In the genomic region with DNA sequence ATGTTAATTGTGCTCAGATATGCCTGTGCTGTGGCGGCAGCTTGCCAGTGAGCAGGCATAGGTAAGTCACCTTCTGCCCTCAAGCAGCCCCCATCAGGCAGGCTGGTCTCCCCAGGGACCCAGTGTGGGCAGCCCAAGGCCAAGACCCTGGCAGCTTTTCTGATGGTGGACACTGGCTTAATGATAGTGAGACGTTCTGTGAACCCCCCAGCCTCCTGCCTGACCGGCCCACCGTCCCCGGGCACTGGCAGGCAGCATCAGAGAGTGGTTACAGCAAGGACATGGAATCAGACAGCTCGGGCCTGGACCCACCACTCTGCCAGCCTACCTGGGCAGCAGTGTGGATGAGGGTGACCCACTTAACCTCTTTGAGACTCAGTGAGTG, we compare ENCODE assay signal across 19 cellular contexts. TPM values are rescaled to one million over a fixed set of nuclear protein-coding genes. Genes with fewer than 3 reads are reported as not detected.
"Had no signal": no experiment of that assay in that cellular context is flagged by ENCODE, and none has a peak within 500 bp of the region (broad histone marks: within the 10 kb centered on the region; RNA-seq: fewer than 3 reads in every experiment).

No MANE protein-coding gene starts in this region.

- H3K9ac ChIP-seq: KMS-11 had no signal

- H3K4me2 ChIP-seq: KMS-11 had no signal

- ATAC-seq: K562, T-cell had no signal

- H3K27ac ChIP-seq: HL-60, KMS-11 had no signal

- H3K4me3 ChIP-seq: K562 had no signal

- DNase-seq: Kasumi-1, MM.1S, NCI-H1436, NCI-H187, NCI-H2029, NCI-H2081 treated with DMSO at 0.1 percent for 48 hours, NCI-H2171, NCI-H226, NCI-H510A, NCI-H69, NCI-H774, Right ventricle myocardium superior, RPMI8226, SW 1271, T-cell had no signal

RNA-seq across cellular contexts. Expression of a gene that starts 45.3 kb away (rescaled TPM):
- polyA plus RNA-seq: IgD-negative memory B cell had no signal
